In the genomic region with DNA sequence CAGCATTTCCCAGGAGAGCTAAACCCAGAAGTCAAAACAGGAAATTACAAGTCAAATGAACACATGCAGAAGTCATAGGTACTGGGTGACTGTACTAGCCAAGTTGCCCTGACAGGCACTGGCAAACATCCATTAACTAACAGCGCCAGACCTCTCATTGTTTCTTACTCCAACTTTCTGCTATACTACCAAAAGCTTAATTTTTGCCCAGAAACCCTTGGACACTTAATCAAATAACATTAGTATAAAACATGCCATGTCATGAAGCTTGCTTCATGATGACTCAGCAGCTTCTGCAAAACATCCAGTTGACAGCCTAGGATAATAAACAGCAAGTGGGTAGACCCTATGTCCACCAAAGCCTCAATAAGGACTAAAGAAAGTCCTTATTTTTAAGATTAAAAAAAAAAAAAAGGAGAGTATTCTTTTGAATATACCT, we compare ENCODE assay signal across 8 cellular contexts. TPM values are rescaled to one million over a fixed set of nuclear protein-coding genes. Genes with fewer than 3 reads are reported as not detected.
DNase-seq lines count a peak whose midpoint lies in the region; ATAC-seq, FAIRE-seq and TF ChIP-seq lines count a peak whose summit lies in the region.

No MANE protein-coding gene starts in this region.

- H3K9me3 Mint-ChIP-seq in CD4-positive, alpha-beta T cell, result no peaks in the 10 kb centered on the region
- H3K9me3 Mint-ChIP-seq in IgD-negative memory B cell, result no peaks in the 10 kb centered on the region
- no peaks in the 10 kb centered on the region for H3K9me3 Mint-ChIP-seq in activated CD4-positive, alpha-beta memory T cell treated with anti-CD3 and anti-CD28 coated beads, Interleukin-2, amount 10 ng/mL, durations not matched to agents 7 days and 5 days

- intact Hi-C loops in CD4-positive, alpha-beta T cell (cut with DNase I, micrococcal nuclease), result loop anchor here (5.0 to 10.0 kb wide), 5 partner anchors 36 to 1578 kb away; a partner anchor contains a TSS

- H3K9me1 ChIP-seq in keratinocyte (ENCODE audit: control insufficient read depth, extremely low read depth, insufficient read depth, low read length), result no peaks in the 10 kb centered on the region

- H3K9me3 ChIP-seq in CD4-positive, alpha-beta T cell (ENCODE audit: control insufficient read depth, low read length), result no peaks in the 10 kb centered on the region
- no peaks in the 10 kb centered on the region for H3K9me3 ChIP-seq in keratinocyte (ENCODE audit: control insufficient read depth, low read depth, low read length)

- H3K36me3 Mint-ChIP-seq in CD4-positive, alpha-beta T cell (ENCODE audit: low read depth), result peaks cover 13% of the 10 kb centered on the region
- H3K36me3 Mint-ChIP-seq in IgD-negative memory B cell, result peaks cover 2% of the 10 kb centered on the region
- peaks cover 28% of the 10 kb centered on the region for H3K36me3 Mint-ChIP-seq in activated CD4-positive, alpha-beta memory T cell treated with anti-CD3 and anti-CD28 coated beads, Interleukin-2, amount 10 ng/mL, durations not matched to agents 7 days and 5 days (ENCODE audit: low read depth)

- H3K4me1 Mint-ChIP-seq in CD4-positive, alpha-beta T cell (ENCODE audit: low read depth), result peaks cover 66% of the 10 kb centered on the region
- peaks cover 38 to 42% (median 42%) of the 10 kb centered on the region in 3 donors for H3K4me1 Mint-ChIP-seq in IgD-negative memory B cell
- peaks cover 46% of the 10 kb centered on the region for H3K4me1 Mint-ChIP-seq in activated CD4-positive, alpha-beta memory T cell treated with anti-CD3 and anti-CD28 coated beads, Interleukin-2, amount 10 ng/mL, durations not matched to agents 7 days and 5 days

- no peak for TF ChIP-seq CTCF in CD4-positive, alpha-beta T cell (IDR thresholded peaks at IDR 0.05)
- TF ChIP-seq CTCF in keratinocyte (optimal IDR thresholded peaks at IDR 0.05 in 1 of 3, IDR thresholded peaks at IDR 0.05 in 1 of 3, conservative IDR thresholded peaks at IDR 0.05 in 1 of 3; ENCODE audit: extremely low read depth in 1 of 3, insufficient read depth in 2 of 3, low read length in 3 of 3), result no peak

- peaks cover 33% of the 10 kb centered on the region for H3K4me1 ChIP-seq in keratinocyte (ENCODE audit: control insufficient read depth, extremely low read depth, insufficient read depth, low read length)

- peak overlapping the region; percentile 83 for H3K27ac Mint-ChIP-seq in CD4-positive, alpha-beta T cell
- peak overlapping the region; percentile 86 to 90 (median 90) for H3K27ac Mint-ChIP-seq in IgD-negative memory B cell
- peak overlapping the region; percentile 93 for H3K27ac Mint-ChIP-seq in activated CD4-positive, alpha-beta memory T cell treated with anti-CD3 and anti-CD28 coated beads, Interleukin-2, amount 10 ng/mL, durations not matched to agents 7 days and 5 days

- peak overlapping the region; percentile 76 for H3K4me3 Mint-ChIP-seq in CD4-positive, alpha-beta T cell
- peak overlapping the region; percentile 80 to 94 (median 86) for H3K4me3 Mint-ChIP-seq in IgD-negative memory B cell
- peak overlapping the region; percentile 76 for H3K4me3 Mint-ChIP-seq in activated CD4-positive, alpha-beta memory T cell treated with anti-CD3 and anti-CD28 coated beads, Interleukin-2, amount 10 ng/mL, durations not matched to agents 7 days and 5 days

- no peak for DNase-seq in CD4-positive, alpha-beta T cell
- peak; percentile 30 for DNase-seq in activated CD4-positive, alpha-beta memory T cell treated with anti-CD3 and anti-CD28 coated beads, Interleukin-2, amount 10 ng/mL, durations not matched to agents 7 days and 5 days
- peak; percentile 46 for DNase-seq in keratinocyte (ENCODE audit: low read depth, low spot score)
- no peak for DNase-seq in NCI-H187 treated with DMSO at 0.1 percent for 48 hours (lab: John Stamatoyannopoulos, UW)
- no peak for DNase-seq in NCI-H146 (lab: John Stamatoyannopoulos, UW)
- DNase-seq in activated CD8-positive, alpha-beta memory T cell treated with anti-CD3 and anti-CD28 coated beads, Interleukin-2, amount 50 U/mL, for 4 hours, result no peak
- no peak for DNase-seq in stimulated activated naive CD4-positive, alpha-beta T cell treated with Interleukin-2 at 50 U/mL for 16 hours (lab: John Stamatoyannopoulos, UW)

- no peaks in the 10 kb centered on the region for H3K27me3 Mint-ChIP-seq in CD4-positive, alpha-beta T cell
- peaks cover 2% of the 10 kb centered on the region for H3K27me3 Mint-ChIP-seq in IgD-negative memory B cell
- H3K27me3 Mint-ChIP-seq in activated CD4-positive, alpha-beta memory T cell treated with anti-CD3 and anti-CD28 coated beads, Interleukin-2, amount 10 ng/mL, durations not matched to agents 7 days and 5 days, result no peaks in the 10 kb centered on the region

- peak overlapping the region in 1 of 3 experiments; percentile 31 for H3K4me3 ChIP-seq in keratinocyte (ENCODE audit: control insufficient read depth in 2 of 3, extremely low read depth in 1 of 3, insufficient read depth in 2 of 3, low read depth in 1 of 3, low read length in 3 of 3)

- no peak for ATAC-seq in CD4-positive, alpha-beta T cell (ENCODE audit: poor library complexity)

- CTCF ChIA-PET in CD4-positive, alpha-beta T cell (lab: Charles Lee), result interaction anchor here (1.0 to 3.7 kb wide), 2 partner anchors 10 to 11 kb away, joined by 3 to 25 read pairs; no protein-coding TSS in a partner anchor
- CTCF ChIA-PET in activated CD4-positive, alpha-beta memory T cell treated with anti-CD3 and anti-CD28 coated beads, Interleukin-2, amount 10 ng/mL, durations not matched to agents 7 days and 5 days (lab: Charles Lee), result interaction anchor here (0.6 to 4.5 kb wide), 11 partner anchors 11 to 1211 kb away, joined by 3 to 38 read pairs (median 4); a partner anchor contains a TSS

- H3K27ac ChIP-seq in CD4-positive, alpha-beta T cell (ENCODE audit: low read depth, low read length), result no peak overlapping the region
- H3K27ac ChIP-seq in keratinocyte (ENCODE audit: control insufficient read depth, insufficient read depth, low read length), result peak overlapping the region; percentile 22

- dilution Hi-C loops in keratinocyte (cut with MboI; ENCODE audit: extremely low pct_ligation_motif_present, low sequenced_read_pairs), result no loop called here

- POLR2A ChIA-PET in CD4-positive, alpha-beta T cell (lab: Charles Lee), result interaction anchor here (0.6 to 3.5 kb wide), 7 partner anchors 12 to 114 kb away, joined by 3 to 45 read pairs (median 4); a partner anchor contains a TSS
- POLR2A ChIA-PET in activated CD4-positive, alpha-beta memory T cell treated with anti-CD3 and anti-CD28 coated beads, Interleukin-2, amount 10 ng/mL, durations not matched to agents 7 days and 5 days (lab: Charles Lee), result interaction anchor here (1.0 to 5.2 kb wide), 5 partner anchors 11 to 102 kb away, joined by 3 to 49 read pairs (median 17); a partner anchor contains a TSS

- FAIRE-seq in keratinocyte (lab: Jason Lieb, UNC), result peak; percentile 75

- peaks cover 80% of the 10 kb centered on the region for H3K79me2 ChIP-seq in keratinocyte (ENCODE audit: control insufficient read depth, insufficient read depth, low read length)

- no peak overlapping the region for H2AFZ ChIP-seq in keratinocyte (ENCODE audit: control insufficient read depth, low read length)

- peak overlapping the region; percentile 56 for H3K4me2 ChIP-seq in keratinocyte (ENCODE audit: control insufficient read depth, extremely low read depth, insufficient read depth, low read depth, low read length)

- no peaks in the 10 kb centered on the region for H3K27me3 ChIP-seq in CD4-positive, alpha-beta T cell (ENCODE audit: control insufficient read depth, insufficient read depth, low read length)
- no peaks in the 10 kb centered on the region for H3K27me3 ChIP-seq in keratinocyte (ENCODE audit: control insufficient read depth, extremely low read depth, insufficient read depth, low read length)

- H3K9ac ChIP-seq in keratinocyte (ENCODE audit: control insufficient read depth, extremely low read depth, insufficient read depth, low read length), result no peak overlapping the region

- H3K36me3 ChIP-seq in keratinocyte (ENCODE audit: control insufficient read depth in 2 of 2, extremely low read depth in 1 of 2, insufficient read depth in 2 of 2, low read length in 2 of 2), result peaks cover 0 to 6% of the 10 kb centered on the region in 2 experiments

- H4K20me1 ChIP-seq in keratinocyte (ENCODE audit: control insufficient read depth, extremely low read depth, insufficient read depth, low read length), result peaks cover 16% of the 10 kb centered on the region

RNA-seq across cellular contexts. Expression of a gene that starts 3.5 kb away (rescaled TPM):
- total RNA-seq in CD4-positive, alpha-beta T cell, result 10 to 100 TPM; 58.3 to 61.0 TPM
- polyA plus RNA-seq in IgD-negative memory B cell (6.8 TPM), keratinocyte (20.9 to 29.0 TPM (median 27.6 TPM) in 3 replicates)
- total RNA-seq in activated CD4-positive, alpha-beta memory T cell treated with anti-CD3 and anti-CD28 coated beads, Interleukin-2, amount 10 ng/mL, durations not matched to agents 7 days and 5 days, result 10 to 100 TPM; 74.0 to 75.8 TPM
- 6.4 TPM for polyA plus RNA-seq in keratinocyte (2011; ENCODE audit: low read depth)
- polyA plus RNA-seq in keratinocyte (2011; cell fraction: cytosol; rRNA removed), result 12.0 and 24.5 TPM in 2 replicates
- polyA plus RNA-seq in keratinocyte (2011; cell fraction: nucleus; rRNA removed), result 37.2 and 42.7 TPM in 2 replicates
- polyA plus RNA-seq in keratinocyte (2012; ENCODE audit: low replicate concordance), result 15.4 and 22.2 TPM in 2 replicates
- 22.5 to 46.2 TPM (median 32.9 TPM) in 3 replicates for polyA minus RNA-seq in keratinocyte
- polyA minus RNA-seq in keratinocyte (2011; cell fraction: cytosol; rRNA and poly(A)+ RNA removed), result 18.8 TPM
- 34.7 and 54.9 TPM in 2 replicates for polyA minus RNA-seq in keratinocyte (2011; cell fraction: nucleus; rRNA and poly(A)+ RNA removed)

Comparison
In these comparisons a context has a peak if more than half of its experiments do, and no peak if none do; other contexts are left out.
1. DNase-seq: peak in activated CD4-positive, alpha-beta memory T cell treated with anti-CD3 and anti-CD28 coated beads, Interleukin-2, amount 10 ng/mL, durations not matched to agents 7 days and 5 days (single experiment) and keratinocyte (single experiment); none in CD4-positive, alpha-beta T cell (0 of 10), NCI-H187 treated with DMSO at 0.1 percent for 48 hours (single experiment), NCI-H146 (single experiment), activated CD8-positive, alpha-beta memory T cell treated with anti-CD3 and anti-CD28 coated beads, Interleukin-2, amount 50 U/mL, for 4 hours (single experiment) and stimulated activated naive CD4-positive, alpha-beta T cell treated with Interleukin-2 at 50 U/mL for 16 hours (single experiment).
2. Peak in every context shown above with its lines, with median percentiles within 50 percentile points of each other: H3K27ac Mint-ChIP-seq and H3K4me3 Mint-ChIP-seq.